Comparison of ENCODE assay signal across 8 cellular contexts in the genomic region with DNA sequence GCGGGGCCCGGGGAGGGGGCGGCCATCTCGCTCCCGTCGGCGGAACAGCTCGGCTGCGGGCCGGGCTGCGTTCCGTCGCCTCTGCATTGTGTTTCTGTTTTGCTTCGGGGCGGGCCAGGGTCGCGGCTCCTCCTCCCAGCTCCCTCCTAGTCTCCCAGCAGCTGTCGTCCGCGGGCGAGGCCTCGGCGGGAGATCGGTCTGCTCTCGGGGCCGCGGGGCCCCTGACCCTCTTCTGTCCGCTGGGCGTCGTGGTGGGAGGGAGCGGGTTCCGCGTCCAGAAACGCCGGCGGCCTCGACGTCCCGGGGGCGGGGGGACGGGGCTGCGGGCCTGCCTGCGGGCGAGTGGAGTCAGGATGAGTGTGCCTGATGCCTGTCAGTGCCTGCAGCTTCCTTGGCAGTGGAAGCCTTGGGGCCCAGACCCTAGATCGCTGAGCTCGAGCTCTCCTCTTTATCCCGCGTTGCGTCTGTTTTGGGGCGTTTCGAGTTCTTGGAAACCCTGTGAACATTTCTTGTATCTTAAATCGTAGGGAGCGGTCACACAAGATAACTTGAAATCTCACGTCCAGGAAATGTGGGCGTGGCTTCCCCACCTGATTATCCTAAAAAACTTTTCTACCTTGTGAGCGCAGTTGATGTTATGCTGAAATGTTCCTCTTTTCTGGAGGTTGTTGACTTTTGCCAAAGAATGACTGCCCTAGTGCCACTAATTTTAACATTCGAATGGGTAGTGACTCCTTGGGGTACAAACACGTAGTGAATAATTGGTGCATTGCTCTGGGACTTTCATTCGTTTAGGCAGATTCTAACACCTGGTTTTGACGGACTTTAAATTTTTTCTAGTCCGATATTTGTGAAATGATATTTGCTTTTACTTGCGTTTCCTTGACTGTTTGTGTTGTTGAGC. TPM values are rescaled to one million over a fixed set of nuclear protein-coding genes. Genes with fewer than 3 reads are reported as not detected.
A peak's percentile ranks its signal among the peaks of the same experiment; 100 is the strongest.
DNase-seq lines count a peak whose midpoint lies in the region; ATAC-seq and TF ChIP-seq lines count a peak whose summit lies in the region.

No MANE protein-coding gene starts in this region.

- TF ChIP-seq CTCF in Caco-2 (IDR thresholded peaks at IDR 0.05; ENCODE audit: insufficient read depth in 1 of 2, low read depth in 1 of 2, low read length in 1 of 2, severe bottlenecking in 1 of 2, unreplicated experiment in 1 of 2) (no peak), glutamatergic neuron (IDR thresholded peaks at IDR 0.05; ENCODE audit: partially characterized antibody, unreplicated experiment) (no peak)

- no peaks in the 10 kb centered on the region; the same call in 1 of the 2 replicates for H3K36me3 ChIP-seq in Caco-2 (ENCODE audit: control insufficient read depth, insufficient read depth, low read length)

- peaks cover 48% of the 10 kb centered on the region for H3K36me3 Mint-ChIP-seq in Caco-2 (ENCODE audit: insufficient read depth, unreplicated experiment)
- peaks cover 21 to 53% of the 10 kb centered on the region in 2 donors for H3K36me3 Mint-ChIP-seq in activated naive CD4-positive, alpha-beta T cell treated with anti-CD3 and anti-CD28 coated beads, Interleukin-2, amount 50 U/mL, for 72 hours
- no peaks in the 10 kb centered on the region for H3K36me3 Mint-ChIP-seq in glutamatergic neuron (ENCODE audit: unreplicated experiment)

- BruUV-seq in Caco-2 (replicated peaks; lab: Mats Ljungman, UMichigan) = no TSS peak

- ATAC-seq in GM19035 (IDR thresholded peaks at IDR 0.05; ENCODE audit: unreplicated experiment) (peak; percentile 34), HG03378 (IDR thresholded peaks at IDR 0.05; ENCODE audit: unreplicated experiment) (peak; percentile 26)
- ATAC-seq in activated naive CD4-positive, alpha-beta T cell treated with anti-CD3 and anti-CD28 coated beads, Interleukin-2, amount 50 U/mL, for 72 hours = peak; percentile 57 to 72

- H3K27me3 ChIP-seq in Caco-2 (replicated peaks; ENCODE audit: control insufficient read depth, insufficient read depth, low read length) = no peaks in the 10 kb centered on the region

- peaks cover 22% of the 10 kb centered on the region for H3K4me1 Mint-ChIP-seq in Caco-2 (ENCODE audit: low read depth, unreplicated experiment)
- peaks cover 6% of the 10 kb centered on the region for H3K4me1 Mint-ChIP-seq in glutamatergic neuron (ENCODE audit: low read depth, unreplicated experiment)

- POLR2A ChIA-PET in Caco-2 (lab: Charles Lee) = interaction anchor here (0.6 to 1.3 kb wide), 17 partner anchors 12 to 1794 kb away, joined by 3 to 31 read pairs (median 10); no protein-coding TSS in a partner anchor

- H3K4me1 ChIP-seq in Caco-2 = peaks cover 8% of the 10 kb centered on the region

- intact Hi-C loops in Caco-2 (cut with micrococcal nuclease; ENCODE audit: unreplicated experiment) = loop anchor here (2.0 to 5.0 kb wide), 3 partner anchors 53 to 164 kb away; a partner anchor contains a TSS

- no peaks in the 10 kb centered on the region for H3K9me3 ChIP-seq in Caco-2

- DNase-seq in Caco-2 (peak; percentile 76 to 80), NCI-H69 (lab: John Stamatoyannopoulos, UW) (peak; percentile 93), glutamatergic neuron (peak; percentile 84), occipital lobe (lab: John Stamatoyannopoulos, UW) (peak; percentile 79), GM19240 (ENCODE audit: insufficient read length, low spot score) (no peak)
- peak; percentile 73 to 76 for DNase-seq in activated naive CD4-positive, alpha-beta T cell treated with anti-CD3 and anti-CD28 coated beads, Interleukin-2, amount 50 U/mL, for 72 hours (ENCODE audit: low spot score in 2 of 2)

- H3K4me3 ChIP-seq in Caco-2 (ENCODE audit: low read depth, low read length) = peak overlapping the region; percentile 51

- H3K27me3 Mint-ChIP-seq in Caco-2 (ENCODE audit: insufficient read depth, unreplicated experiment) (no peaks in the 10 kb centered on the region), glutamatergic neuron (ENCODE audit: unreplicated experiment) (peaks cover 6% of the 10 kb centered on the region)

- H3K27ac Mint-ChIP-seq in Caco-2 (ENCODE audit: unreplicated experiment) (peak overlapping the region; percentile 75), glutamatergic neuron (ENCODE audit: unreplicated experiment) (peak overlapping the region; percentile 90)
- peak overlapping the region; percentile 83 to 93 for H3K27ac Mint-ChIP-seq in activated naive CD4-positive, alpha-beta T cell treated with anti-CD3 and anti-CD28 coated beads, Interleukin-2, amount 50 U/mL, for 72 hours

- H3K9me3 Mint-ChIP-seq in Caco-2 (ENCODE audit: unreplicated experiment) (peaks cover under 1% of the 10 kb centered on the region), glutamatergic neuron (ENCODE audit: unreplicated experiment) (peaks cover 11% of the 10 kb centered on the region)
- H3K9me3 Mint-ChIP-seq in activated naive CD4-positive, alpha-beta T cell treated with anti-CD3 and anti-CD28 coated beads, Interleukin-2, amount 50 U/mL, for 72 hours = peaks cover 0 to 8% of the 10 kb centered on the region in 2 donors

- H3K4me3 Mint-ChIP-seq in Caco-2 (ENCODE audit: unreplicated experiment) (peak overlapping the region; percentile 73), glutamatergic neuron (ENCODE audit: unreplicated experiment) (peak overlapping the region; percentile 99)

- CTCF ChIA-PET in Caco-2 (lab: Charles Lee) = interaction anchor here (0.9 to 1.3 kb wide), 3 partner anchors 10 to 165 kb away, joined by 3 to 7 read pairs (median 5); no protein-coding TSS in a partner anchor

RNA-seq across cellular contexts. Expression of a gene that starts 0.7 kb away (rescaled TPM):
- 21.6 and 23.3 TPM in 2 replicates for total RNA-seq in Caco-2 (2022)
- total RNA-seq in activated naive CD4-positive, alpha-beta T cell treated with anti-CD3 and anti-CD28 coated beads, Interleukin-2, amount 50 U/mL, for 72 hours = 10 to 100 TPM; 32.6 to 41.8 TPM
- total RNA-seq in glutamatergic neuron (ENCODE audit: unreplicated experiment) = 34.7 TPM
- 119 TPM for total RNA-seq in occipital lobe
